8 cellular contexts compared by ENCODE assay signal in genomic region chr17:59607817-59608403, GRCh38. TPM values are rescaled to one million over a fixed set of nuclear protein-coding genes. Genes with fewer than 3 reads are reported as not detected.
A peak's percentile ranks its signal among the peaks of the same experiment; 100 is the strongest.
DNase-seq lines count a peak whose midpoint lies in the region; ATAC-seq and TF ChIP-seq lines count a peak whose summit lies in the region.

No MANE protein-coding gene starts in this region.

- H3K9me3 ChIP-seq in trophoblast cell (ENCODE audit: insufficient read depth, low read depth, low read length), result no peaks in the 10 kb centered on the region

- H3K9ac ChIP-seq in trophoblast cell (ENCODE audit: low read length), result no peak overlapping the region

- H4K8ac ChIP-seq in trophoblast cell (ENCODE audit: low read depth, low read length), result no peak overlapping the region

- no CpG with 5 or more reads among the region's 5 CpGs for WGBS in trophoblast cell (ENCODE audit: extremely low coverage, insufficient coverage, insufficient read length)

- H2BK12ac ChIP-seq in trophoblast cell (ENCODE audit: low read length), result no peak overlapping the region

- no peak overlapping the region for H2BK120ac ChIP-seq in trophoblast cell (ENCODE audit: insufficient read depth, low read length, poor library complexity)

- H3K27ac Mint-ChIP-seq in activated naive CD8-positive, alpha-beta T cell treated with anti-CD3 and anti-CD28 coated beads, Interleukin-2, amount 50 U/mL, for 24 hours, result no peak overlapping the region
- H3K27ac Mint-ChIP-seq in immature natural killer cell, result no peak overlapping the region

- DNase-seq in DMS53 (lab: John Stamatoyannopoulos, UW) (peak; percentile 34), DMS53 treated with DMSO at 0.1 percent for 48 hours (lab: John Stamatoyannopoulos, UW; ENCODE audit: unreplicated experiment) (no peak), NB4 (ENCODE audit: low read depth) (peak; percentile 38), trophoblast cell (peak; percentile 22 to 46), immature natural killer cell (no peak), retina (no peak)
- DNase-seq in activated naive CD8-positive, alpha-beta T cell treated with anti-CD3 and anti-CD28 coated beads, Interleukin-2, amount 50 U/mL, for 24 hours, result peak; percentile 45

- H3K4ac ChIP-seq in trophoblast cell (ENCODE audit: low read depth, low read length), result no peak overlapping the region

- H3K4me3 ChIP-seq in NB4 (ENCODE audit: low read depth, low read length), result no peak overlapping the region
- no peak overlapping the region for H3K4me3 ChIP-seq in trophoblast cell (ENCODE audit: low read depth, low read length)

- no peaks in the 10 kb centered on the region for H3K9me3 Mint-ChIP-seq in activated naive CD8-positive, alpha-beta T cell treated with anti-CD3 and anti-CD28 coated beads, Interleukin-2, amount 50 U/mL, for 24 hours
- H3K9me3 Mint-ChIP-seq in immature natural killer cell, result no peaks in the 10 kb centered on the region

- H3K27me3 ChIP-seq in trophoblast cell (ENCODE audit: insufficient read depth, low read length), result no peaks in the 10 kb centered on the region

- H3K4me3 Mint-ChIP-seq in activated naive CD8-positive, alpha-beta T cell treated with anti-CD3 and anti-CD28 coated beads, Interleukin-2, amount 50 U/mL, for 24 hours, result no peak overlapping the region
- H3K4me3 Mint-ChIP-seq in immature natural killer cell, result no peak overlapping the region

- H3K27ac ChIP-seq in trophoblast cell (ENCODE audit: low read depth, low read length), result no peak overlapping the region

- H3K18ac ChIP-seq in trophoblast cell (ENCODE audit: low read length), result no peak overlapping the region

- no peak overlapping the region for H3K14ac ChIP-seq in trophoblast cell (ENCODE audit: low read length)

- peak; percentile 25 for TF ChIP-seq CTCF in NB4 (IDR thresholded peaks at IDR 0.05; ENCODE audit: low read depth, low read length)

- no peaks in the 10 kb centered on the region for H3K79me1 ChIP-seq in trophoblast cell (ENCODE audit: low read length)

- no peak overlapping the region for H2AK5ac ChIP-seq in trophoblast cell (ENCODE audit: low read length)

- no peak for ATAC-seq in activated naive CD8-positive, alpha-beta T cell treated with anti-CD3 and anti-CD28 coated beads, Interleukin-2, amount 50 U/mL, for 24 hours
- ATAC-seq in GM18909 (IDR thresholded peaks at IDR 0.05; ENCODE audit: poor library complexity, unreplicated experiment), result no peak

- TF ChIP-seq POLR2A in NB4 (IDR thresholded peaks at IDR 0.05; ENCODE audit: extremely low read depth, insufficient read length), result no peak

- no peak overlapping the region for H4K12ac ChIP-seq in trophoblast cell (ENCODE audit: low read depth, low read length)

- H2BK5ac ChIP-seq in trophoblast cell (ENCODE audit: low read depth, low read length, poor library complexity), result no peak overlapping the region

- H3K4me1 ChIP-seq in trophoblast cell (ENCODE audit: control insufficient read depth in 1 of 2, insufficient read depth in 2 of 2, low read length in 2 of 2), result no peaks in the 10 kb centered on the region

- no peaks in the 10 kb centered on the region for H3K79me2 ChIP-seq in trophoblast cell (ENCODE audit: control insufficient read depth, insufficient read depth, low read length, poor library complexity)

- no peaks in the 10 kb centered on the region for H3K4me1 Mint-ChIP-seq in activated naive CD8-positive, alpha-beta T cell treated with anti-CD3 and anti-CD28 coated beads, Interleukin-2, amount 50 U/mL, for 24 hours
- no peaks in the 10 kb centered on the region for H3K4me1 Mint-ChIP-seq in immature natural killer cell

- H2AFZ ChIP-seq in trophoblast cell (ENCODE audit: insufficient read depth, low read length, poor library complexity), result no peak overlapping the region

- H3K36me3 ChIP-seq in trophoblast cell (ENCODE audit: control insufficient read depth in 1 of 2, insufficient read depth in 2 of 2, low read length in 2 of 2), result peaks cover 0 to 9% of the 10 kb centered on the region in 2 experiments

- peaks cover 36% of the 10 kb centered on the region for H3K36me3 Mint-ChIP-seq in activated naive CD8-positive, alpha-beta T cell treated with anti-CD3 and anti-CD28 coated beads, Interleukin-2, amount 50 U/mL, for 24 hours (ENCODE audit: low read depth)
- peaks cover 14 to 37% (median 24%) of the 10 kb centered on the region in 3 donors for H3K36me3 Mint-ChIP-seq in immature natural killer cell

- H3K4me2 ChIP-seq in trophoblast cell (ENCODE audit: low read length), result no peak overlapping the region

- H3K23ac ChIP-seq in trophoblast cell (ENCODE audit: low read length), result no peak overlapping the region

- no peaks in the 10 kb centered on the region for H3K27me3 Mint-ChIP-seq in activated naive CD8-positive, alpha-beta T cell treated with anti-CD3 and anti-CD28 coated beads, Interleukin-2, amount 50 U/mL, for 24 hours
- H3K27me3 Mint-ChIP-seq in immature natural killer cell (ENCODE audit: low read depth in 3 of 3), result no peaks in the 10 kb centered on the region

- no peak overlapping the region for H4K91ac ChIP-seq in trophoblast cell (ENCODE audit: low read depth, low read length)

RNA-seq across cellular contexts. Expression of gene CLTC, which starts 11.8 kb away (rescaled TPM):
- polyA plus RNA-seq in trophoblast cell (2013), result 234 and 254 TPM in 2 replicates
- polyA plus RNA-seq in immature natural killer cell, result 10 to 100 TPM; 33.9 to 65.6 (median 45.4) TPM

RNA-seq across cellular contexts. Expression of gene DHX40, which starts 42.5 kb away (rescaled TPM):
- 18.5 and 18.9 TPM in 2 replicates for polyA plus RNA-seq in trophoblast cell (2013)
- polyA plus RNA-seq in immature natural killer cell, result 10 to 100 TPM; 22.1 to 26.4 (median 25.0) TPM

Comparison
In these comparisons a context has a peak if more than half of its experiments do, and no peak if none do; other contexts are left out.
1. DNase-seq: peak in DMS53 (single experiment), NB4 (single experiment), activated naive CD8-positive, alpha-beta T cell treated with anti-CD3 and anti-CD28 coated beads, Interleukin-2, amount 50 U/mL, for 24 hours (single experiment) and trophoblast cell (2 of 2); none in DMS53 treated with DMSO at 0.1 percent for 48 hours (single experiment), immature natural killer cell (0 of 3) and retina (single experiment).